ENCODE assay signal across 11 cellular contexts in the genomic region with DNA sequence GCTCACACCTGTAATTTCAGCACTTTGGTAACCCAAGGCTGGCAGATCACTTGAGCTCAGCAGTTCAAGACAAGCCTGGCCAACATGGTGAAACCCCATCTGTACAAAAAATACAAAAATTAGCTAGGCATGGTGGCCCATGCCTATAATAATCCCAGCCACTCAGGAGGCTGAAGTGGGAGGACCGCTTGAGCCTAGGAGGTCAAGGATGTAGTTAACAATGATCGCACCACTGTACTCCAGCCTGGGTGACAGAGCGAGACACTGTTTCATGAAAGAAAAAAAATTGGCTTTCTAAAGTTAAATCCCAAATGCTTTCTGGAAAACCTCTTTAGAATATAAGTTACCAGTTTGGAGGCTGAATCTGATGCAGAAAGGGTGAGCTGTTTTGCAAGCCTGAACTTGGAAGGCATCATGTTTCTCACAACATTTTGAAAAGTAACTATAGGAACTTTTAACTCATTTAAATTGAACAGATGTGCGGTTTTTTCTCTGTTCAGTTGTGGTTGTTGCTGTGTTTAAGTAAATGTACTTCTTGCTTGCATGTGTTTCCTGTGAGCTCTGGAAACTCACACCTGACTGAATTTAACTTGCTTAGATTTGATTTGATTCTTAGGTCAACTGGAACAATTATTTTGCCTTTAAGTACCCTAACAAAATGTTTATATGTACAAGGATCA. TPM values are rescaled to one million over a fixed set of nuclear protein-coding genes. Genes with fewer than 3 reads are reported as not detected.
A peak's percentile ranks its signal among the peaks of the same experiment; 100 is the strongest.
DNase-seq lines count a peak whose midpoint lies in the region; ATAC-seq and TF ChIP-seq lines count a peak whose summit lies in the region.
"Had no signal": no experiment of that assay in that cellular context is flagged by ENCODE, and none has a peak within 500 bp of the region (broad histone marks: within the 10 kb centered on the region; RNA-seq: fewer than 3 reads in every experiment).

No MANE protein-coding gene starts in this region.

- H3K27ac ChIP-seq in BLaER1 = peak overlapping the region; percentile 53; the same call in 1 of the 2 replicates
- peak overlapping the region in 1 of 4 donors; percentile 82 for H3K27ac ChIP-seq in sigmoid colon
- H3K27ac ChIP-seq: C4-2B, esophagus squamous epithelium had no signal

- CTCF ChIA-PET in activated CD4-positive, alpha-beta memory T cell treated with anti-CD3 and anti-CD28 coated beads, Interleukin-2, amount 10 ng/mL, durations not matched to agents 7 days and 5 days (lab: Charles Lee) = interaction anchor here (0.7 to 1.9 kb wide), 5 partner anchors 12 to 343 kb away, joined by 3 to 9 read pairs (median 3); no protein-coding TSS in a partner anchor

- TF ChIP-seq EP300 in sigmoid colon (IDR thresholded peaks at IDR 0.05) = no peak

- intact Hi-C loops in sigmoid colon (cut with DNase I) = no loop called here

- H3K9ac ChIP-seq in BLaER1 = no peak overlapping the region

- peak; percentile 65 for ATAC-seq in GM18909 (IDR thresholded peaks at IDR 0.05; ENCODE audit: poor library complexity, unreplicated experiment)
- peak; percentile 53 for ATAC-seq in HG02973 (IDR thresholded peaks at IDR 0.05; ENCODE audit: unreplicated experiment)
- ATAC-seq in HG03175 (IDR thresholded peaks at IDR 0.05; ENCODE audit: unreplicated experiment) = no peak

- H3K4me2 ChIP-seq in BLaER1 = peak overlapping the region; percentile 75

- H3K4me1 ChIP-seq in BLaER1 (peaks cover 61% of the 10 kb centered on the region), sigmoid colon (peaks cover 0 to 29% (median 26%) of the 10 kb centered on the region in 4 donors)

- no peak for DNase-seq in activated CD4-positive, alpha-beta memory T cell treated with anti-CD3 and anti-CD28 coated beads, Interleukin-2, amount 10 ng/mL, durations not matched to agents 7 days and 5 days
- DNase-seq in NCI-H446 treated with DMSO at 0.1 percent for 48 hours (lab: John Stamatoyannopoulos, UW) (no peak), sigmoid colon (no peak), dedifferentiated amniotic fluid mesenchymal stem cell (ENCODE audit: extremely low spot score) (no peak)
- DNase-seq: esophagus squamous epithelium, posterior cingulate gyrus had no signal

- H3K4me3 ChIP-seq in BLaER1 (no peak overlapping the region), sigmoid colon (no peak overlapping the region)
- H3K4me3 ChIP-seq: esophagus squamous epithelium had no signal

- POLR2A ChIA-PET in activated CD4-positive, alpha-beta memory T cell treated with anti-CD3 and anti-CD28 coated beads, Interleukin-2, amount 10 ng/mL, durations not matched to agents 7 days and 5 days (lab: Charles Lee) = interaction anchor here (1.5 to 1.8 kb wide), 2 partner anchors 39 to 71 kb away, joined by 4 to 6 read pairs; partner anchors contain the start of gene TMEM131L

- no peaks in the 10 kb centered on the region for H4K20me1 ChIP-seq in BLaER1

- H3K27ac Mint-ChIP-seq in activated CD4-positive, alpha-beta memory T cell treated with anti-CD3 and anti-CD28 coated beads, Interleukin-2, amount 10 ng/mL, durations not matched to agents 7 days and 5 days = peak overlapping the region; percentile 49

- peaks cover 46% of the 10 kb centered on the region for H3K4me1 Mint-ChIP-seq in activated CD4-positive, alpha-beta memory T cell treated with anti-CD3 and anti-CD28 coated beads, Interleukin-2, amount 10 ng/mL, durations not matched to agents 7 days and 5 days

- H3K36me3 ChIP-seq in BLaER1 = no peaks in the 10 kb centered on the region
- no peaks in the 10 kb centered on the region for H3K36me3 ChIP-seq in sigmoid colon
- H3K36me3 ChIP-seq: esophagus squamous epithelium had no signal

- no peak overlapping the region for H3K4me3 Mint-ChIP-seq in activated CD4-positive, alpha-beta memory T cell treated with anti-CD3 and anti-CD28 coated beads, Interleukin-2, amount 10 ng/mL, durations not matched to agents 7 days and 5 days

- H3K27me3 ChIP-seq in BLaER1 (no peaks in the 10 kb centered on the region), sigmoid colon (no peaks in the 10 kb centered on the region)
- H3K27me3 ChIP-seq: esophagus squamous epithelium had no signal

- peaks cover 2% of the 10 kb centered on the region for H3K36me3 Mint-ChIP-seq in activated CD4-positive, alpha-beta memory T cell treated with anti-CD3 and anti-CD28 coated beads, Interleukin-2, amount 10 ng/mL, durations not matched to agents 7 days and 5 days (ENCODE audit: low read depth)

- no peak for TF ChIP-seq POLR2A in sigmoid colon (IDR thresholded peaks at IDR 0.05)

- 63 to 91% methylated on average over 4 of the region's 4 CpGs for WGBS in sigmoid colon, 2 donors

- no peak for TF ChIP-seq CTCF in sigmoid colon (IDR thresholded peaks at IDR 0.05)

- 0 out of 2 replicates have a peak, but pooled peaks cover 4% of the 10 kb centered on the region for H3K9me3 ChIP-seq in BLaER1
- no peaks in the 10 kb centered on the region for H3K9me3 ChIP-seq in sigmoid colon
- H3K9me3 ChIP-seq: esophagus squamous epithelium had no signal

- H3K9me3 Mint-ChIP-seq in activated CD4-positive, alpha-beta memory T cell treated with anti-CD3 and anti-CD28 coated beads, Interleukin-2, amount 10 ng/mL, durations not matched to agents 7 days and 5 days = no peaks in the 10 kb centered on the region

- no peaks in the 10 kb centered on the region for H3K27me3 Mint-ChIP-seq in activated CD4-positive, alpha-beta memory T cell treated with anti-CD3 and anti-CD28 coated beads, Interleukin-2, amount 10 ng/mL, durations not matched to agents 7 days and 5 days

RNA-seq across cellular contexts. Expression of gene TMEM131L, which starts 39.8 kb away (rescaled TPM):
- total RNA-seq in activated CD4-positive, alpha-beta memory T cell treated with anti-CD3 and anti-CD28 coated beads, Interleukin-2, amount 10 ng/mL, durations not matched to agents 7 days and 5 days = 10 to 100 TPM; 25.2 to 26.3 TPM
- 10 to 100 TPM in 3 of 4 donors, 1 to 10 TPM in 1; 8.2 to 27.2 (median 15.6) TPM for total RNA-seq in sigmoid colon
- polyA plus RNA-seq in sigmoid colon = 10 to 100 TPM in 1 of 3 donors, under 1 TPM in 2; 0.60 to 15.2 (median 0.69) TPM
